In genomic region chr10:119313645-119314044, GRCh38 we compare ENCODE assay signal across 8 cellular contexts.
DNase-seq lines count a peak whose midpoint lies in the region; ATAC-seq and TF ChIP-seq lines count a peak whose summit lies in the region.

No MANE protein-coding gene starts in this region.

- H3K27me3 Mint-ChIP-seq in naive thymus-derived CD4-positive, alpha-beta T cell = peaks cover 0 to 7% (median 0%) of the 10 kb centered on the region in 5 donors
- no peaks in the 10 kb centered on the region for H3K27me3 Mint-ChIP-seq in mesothelial cell of epicardium (ENCODE audit: low read depth)

- ATAC-seq in HG03064 (IDR thresholded peaks at IDR 0.05; ENCODE audit: low read depth, unreplicated experiment) (peak; percentile 64), SK-N-SH treated with all-trans-retinoic acid at 6 μM for 48 hours (no peak)
- ATAC-seq in naive thymus-derived CD4-positive, alpha-beta T cell = peak; percentile 71

- H3K27ac Mint-ChIP-seq in naive thymus-derived CD4-positive, alpha-beta T cell = peak overlapping the region in 2 of 9 donors; percentile 14 to 53
- H3K27ac Mint-ChIP-seq in mesothelial cell of epicardium = no peak overlapping the region

- CTCF ChIA-PET in naive thymus-derived CD4-positive, alpha-beta T cell (lab: Charles Lee) = no interaction called here

- H3K36me3 Mint-ChIP-seq in naive thymus-derived CD4-positive, alpha-beta T cell = peaks cover 0 to 15% (median 0%) of the 10 kb centered on the region in 5 donors
- H3K36me3 Mint-ChIP-seq in mesothelial cell of epicardium = no peaks in the 10 kb centered on the region

- peaks cover 35 to 36% of the 10 kb centered on the region in 2 donors for H3K4me1 ChIP-seq in naive thymus-derived CD4-positive, alpha-beta T cell (ENCODE audit: control insufficient read depth in 2 of 2, insufficient read depth in 2 of 2, low read length in 2 of 2)
- H3K4me1 ChIP-seq in ovary (ENCODE audit: insufficient read depth) = peaks cover 25% of the 10 kb centered on the region

- no peaks in the 10 kb centered on the region for H3K27me3 ChIP-seq in naive thymus-derived CD4-positive, alpha-beta T cell (ENCODE audit: control insufficient read depth in 2 of 2, insufficient read depth in 2 of 2, low read length in 2 of 2)
- no peaks in the 10 kb centered on the region for H3K27me3 ChIP-seq in ovary

- TF ChIP-seq EP300 in ovary (IDR thresholded peaks at IDR 0.05) = no peak

- intact Hi-C loops in naive thymus-derived CD4-positive, alpha-beta T cell (cut with micrococcal nuclease) = no loop called here
- intact Hi-C loops in ovary (cut with DNase I) = no loop called here

- peaks cover 0 to 6% (median 0%) of the 10 kb centered on the region in 11 donors for H3K9me3 Mint-ChIP-seq in naive thymus-derived CD4-positive, alpha-beta T cell
- H3K9me3 Mint-ChIP-seq in mesothelial cell of epicardium = no peaks in the 10 kb centered on the region

- POLR2A ChIA-PET in naive thymus-derived CD4-positive, alpha-beta T cell (lab: Charles Lee) = no interaction called here

- H3K4me3 ChIP-seq in naive thymus-derived CD4-positive, alpha-beta T cell (ENCODE audit: low read length) = no peak overlapping the region
- H3K4me3 ChIP-seq in ovary = no peak overlapping the region

- no peak for TF ChIP-seq POLR2A in ovary (IDR thresholded peaks at IDR 0.05)

- no peak for TF ChIP-seq CTCF in ovary (IDR thresholded peaks at IDR 0.05)
- TF ChIP-seq CTCF in mesothelial cell of epicardium (IDR thresholded peaks at IDR 0.05; ENCODE audit: unreplicated experiment) = no peak

- H3K4me1 Mint-ChIP-seq in naive thymus-derived CD4-positive, alpha-beta T cell = peaks cover 46 to 83% (median 72%) of the 10 kb centered on the region in 7 donors
- peaks cover 24% of the 10 kb centered on the region for H3K4me1 Mint-ChIP-seq in mesothelial cell of epicardium

- no peaks in the 10 kb centered on the region for H3K9me3 ChIP-seq in naive thymus-derived CD4-positive, alpha-beta T cell (ENCODE audit: control insufficient read depth in 2 of 3, low read length in 3 of 3)
- no peaks in the 10 kb centered on the region for H3K9me3 ChIP-seq in ovary

- WGBS in ovary, 3 donors = 93 to 100% (median 94%) methylated on average over 4 to 7 of the region's 7 CpGs

- no peaks in the 10 kb centered on the region for H3K36me3 ChIP-seq in naive thymus-derived CD4-positive, alpha-beta T cell (ENCODE audit: control insufficient read depth in 2 of 3, insufficient read depth in 3 of 3, low read length in 3 of 3)
- H3K36me3 ChIP-seq in ovary = no peaks in the 10 kb centered on the region

- no peak overlapping the region for H3K27ac ChIP-seq in naive thymus-derived CD4-positive, alpha-beta T cell (ENCODE audit: low read depth, low read length)
- no peak overlapping the region for H3K27ac ChIP-seq in ovary

- peak overlapping the region in 3 of 10 donors; percentile 21 to 82 (median 48) for H3K4me3 Mint-ChIP-seq in naive thymus-derived CD4-positive, alpha-beta T cell
- no peak overlapping the region for H3K4me3 Mint-ChIP-seq in mesothelial cell of epicardium

- DNase-seq in activated T-cell treated with anti-CD3 and anti-CD28 coated beads for 24 hours (ENCODE audit: low read depth) = peak; percentile 44
- no peak for DNase-seq in activated T-cell treated with anti-CD3 and anti-CD28 coated beads for 4 hours
- peak; percentile 13 to 18 for DNase-seq in activated CD4-positive, alpha-beta T cell treated with anti-CD3 and anti-CD28 coated beads for 4 hours
- DNase-seq in naive thymus-derived CD4-positive, alpha-beta T cell = peak in 2 of 9 donors; percentile 16 to 75
- no peak for DNase-seq in ovary
- no peak for DNase-seq in mesothelial cell of epicardium (ENCODE audit: low spot score in 2 of 2, unreplicated experiment in 2 of 2)

TF ChIP-seq in SK-N-SH treated with all-trans-retinoic acid at 6 μM for 48 hours, 23 proteins besides CTCF, POLR2A, EP300 and RAD21:
- TF ChIP-seq PPARA (CRISPR knock-in tag; IDR thresholded peaks at IDR 0.05; ENCODE audit: borderline replicate concordance) (no peak), GLIS3 (CRISPR knock-in tag; IDR thresholded peaks at IDR 0.05) (no peak), ZFP3 (CRISPR knock-in tag; IDR thresholded peaks at IDR 0.05) (no peak), BACH2 (CRISPR knock-in tag; IDR thresholded peaks at IDR 0.05; ENCODE audit: borderline replicate concordance) (no peak), ZNF70 (CRISPR knock-in tag; IDR thresholded peaks at IDR 0.05) (no peak), ZNF565 (CRISPR knock-in tag; conservative IDR thresholded peaks at IDR 0.05; ENCODE audit: low read depth) (no peak), TCF4 (CRISPR knock-in tag; IDR thresholded peaks at IDR 0.05; ENCODE audit: borderline replicate concordance) (no peak), ARNTL (CRISPR knock-in tag; IDR thresholded peaks at IDR 0.05; ENCODE audit: borderline replicate concordance, low read depth) (no peak), SNAI2 (CRISPR knock-in tag; IDR thresholded peaks at IDR 0.05) (no peak)
TF ChIP-seq in SK-N-SH treated with all-trans-retinoic acid at 6 μM for 48 hours: peak in this region for 0.

Comparison
In these comparisons a context has a peak if more than half of its experiments do, and no peak if none do; other contexts are left out.
1. DNase-seq: peak in activated T-cell treated with anti-CD3 and anti-CD28 coated beads for 24 hours (single experiment) and activated CD4-positive, alpha-beta T cell treated with anti-CD3 and anti-CD28 coated beads for 4 hours (2 of 2); none in activated T-cell treated with anti-CD3 and anti-CD28 coated beads for 4 hours (single experiment), ovary (0 of 5) and mesothelial cell of epicardium (0 of 2).